Comparison of ENCODE assay signal across 28 cellular contexts in the genomic region with DNA sequence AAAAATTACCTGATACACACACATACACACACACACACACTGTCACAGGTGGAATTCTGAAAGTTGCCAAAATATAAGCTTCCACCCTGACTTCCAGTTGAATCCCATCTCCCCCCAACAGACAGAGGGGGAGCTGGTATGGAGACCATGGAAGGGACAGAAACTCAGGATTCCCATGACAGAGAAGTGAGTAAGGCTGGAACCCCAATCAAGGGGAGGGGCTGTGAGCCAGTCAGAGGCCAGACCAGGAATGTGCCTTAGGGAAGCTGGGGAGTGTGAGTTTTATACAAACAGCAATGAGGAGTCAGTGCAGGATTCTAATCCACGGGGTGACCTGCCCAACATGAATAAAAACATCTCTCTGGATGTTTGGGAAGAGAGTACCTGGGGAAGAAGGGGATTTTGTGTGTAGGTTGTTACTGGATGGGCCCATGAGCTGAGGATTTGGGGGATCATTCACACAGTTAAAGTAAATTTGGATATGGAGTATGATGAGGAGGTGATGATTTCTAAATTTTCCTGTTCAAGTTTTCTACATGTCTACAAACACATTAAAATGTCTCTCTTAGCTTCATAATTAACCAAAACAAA. TPM values are rescaled to one million over a fixed set of nuclear protein-coding genes. Genes with fewer than 3 reads are reported as not detected.
DNase-seq lines count a peak whose midpoint lies in the region; ATAC-seq and TF ChIP-seq lines count a peak whose summit lies in the region.
"Had no signal": no experiment of that assay in that cellular context is flagged by ENCODE, and none has a peak within 500 bp of the region (broad histone marks: within the 10 kb centered on the region; RNA-seq: fewer than 3 reads in every experiment).

No MANE protein-coding gene starts in this region.

- H4K20me1 ChIP-seq in GM23248 (ENCODE audit: insufficient read depth) = no peaks in the 10 kb centered on the region

- H3K79me2 ChIP-seq in GM23248 (ENCODE audit: insufficient read depth) = no peaks in the 10 kb centered on the region

- 0 to 6% methylated on average over 1 of the region's 1 CpG for WGBS in GM23248 (ENCODE audit: low coverage in 1 of 2, low lambda C conversion rate in 2 of 2, missing lambda C conversion rate in 2 of 2), 2 experiments

- no peaks in the 10 kb centered on the region for H3K27me3 ChIP-seq in GM23248 (replicated peaks; ENCODE audit: insufficient read depth)
- no peaks in the 10 kb centered on the region for H3K27me3 ChIP-seq in RWPE2 (ENCODE audit: insufficient read depth, poor library complexity, severe bottlenecking)
- H3K27me3 ChIP-seq: SJCRH30 had no signal

- H3F3A ChIP-seq in GM23248 (ENCODE audit: insufficient read depth) = no peaks in the 10 kb centered on the region

- H3K4me1 ChIP-seq in GM23248 (ENCODE audit: insufficient read depth) (no peaks in the 10 kb centered on the region), RWPE2 (ENCODE audit: insufficient read depth, poor library complexity, severe bottlenecking) (no peaks in the 10 kb centered on the region)
- H3K4me1 ChIP-seq: left ventricle myocardium inferior, SJCRH30 had no signal

- H3K36me3 ChIP-seq in GM23248 (ENCODE audit: low read depth) (no peaks in the 10 kb centered on the region), RWPE2 (ENCODE audit: low read depth) (no peaks in the 10 kb centered on the region)
- H3K36me3 ChIP-seq: left ventricle myocardium inferior, SJCRH30, thoracic aorta had no signal

- H3K27ac ChIP-seq in GM23248 (no peak overlapping the region), RWPE2 (ENCODE audit: poor library complexity, severe bottlenecking) (no peak overlapping the region)
- H3K27ac ChIP-seq: left ventricle myocardium inferior, SJCRH30, thoracic aorta, VCaP had no signal

- H3K9me3 ChIP-seq in GM23248 (ENCODE audit: low read depth) = no peaks in the 10 kb centered on the region
- H3K9me3 ChIP-seq in RWPE2 (ENCODE audit: severe bottlenecking) = peaks cover 2% of the 10 kb centered on the region
- H3K9me3 ChIP-seq: left ventricle myocardium inferior, SJCRH30, thoracic aorta had no signal

- TF ChIP-seq CTCF in RWPE2 (IDR thresholded peaks at IDR 0.05; ENCODE audit: poor library complexity, severe bottlenecking) = no peak

- no peak overlapping the region for H2AFZ ChIP-seq in GM23248

- H3K9ac ChIP-seq in GM23248 = no peak overlapping the region

- peak; percentile 50; the same call in 1 of the 3 replicates for ATAC-seq in RWPE2 (ENCODE audit: low read depth)
- ATAC-seq in HG02763 (IDR thresholded peaks at IDR 0.05; ENCODE audit: unreplicated experiment) = no peak
- no peak for ATAC-seq in HG02981 (IDR thresholded peaks at IDR 0.05; ENCODE audit: unreplicated experiment)
- ATAC-seq: HCT116; right cardiac atrium; stimulated activated naive CD8-positive, alpha-beta T cell treated with anti-CD3 and anti-CD28 coated beads, Interleukin-15, amount 100 ng/mL, for 72 hours had no signal

- H3K4me3 ChIP-seq in GM23248 = no peak overlapping the region
- no peak overlapping the region for H3K4me3 ChIP-seq in RWPE2 (ENCODE audit: severe bottlenecking)
- H3K4me3 ChIP-seq: left ventricle myocardium inferior, SJCRH30, smooth muscle cell, thoracic aorta had no signal

- in situ Hi-C loops in GM23248 (cut with MboI) = no loop called here

- DNase-seq in AG08396 (ENCODE audit: low spot score) (peak; percentile 21), GM23248 (peak; percentile 5), RWPE2 (ENCODE audit: low spot score) (no peak), iPS-NIHi11 (ENCODE audit: low spot score) (peak; percentile 32), inferior parietal cortex (ENCODE audit: extremely low spot score) (no peak)
- DNase-seq in activated T-cell treated with anti-CD3 and anti-CD28 coated beads, Interleukin-2, amount 50 U/mL, for 48 hours = no peak
- DNase-seq: 8988T; activated CD4-positive, alpha-beta T cell treated with anti-CD3 and anti-CD28 coated beads for 48 hours; activated naive CD4-positive, alpha-beta T cell treated with anti-CD3 and anti-CD28 coated beads, Interleukin-2, amount 50 U/mL, for 16 hours; amniotic stem cell; hypothalamus; immature natural killer cell; left ventricle myocardium inferior; NCI-H1436; NCI-H446; NCI-H748 treated with DMSO at 0.1 percent for 48 hours; right cardiac atrium; SJCRH30; stimulated activated CD4-positive, alpha-beta T cell treated with anti-CD3 and anti-CD28 coated beads, Interleukin-2, amount 100 ng/mL, for 24 hours; stimulated activated naive CD8-positive, alpha-beta T cell treated with anti-CD3 and anti-CD28 coated beads, Interleukin-15, amount 100 ng/mL, for 72 hours; SW 1271; T-helper 9 cell had no signal

- H3K4me2 ChIP-seq in GM23248 (ENCODE audit: unreplicated experiment) = no peak overlapping the region
- H3K4me2 ChIP-seq: smooth muscle cell had no signal

- no peaks in the 10 kb centered on the region for H3K9me2 ChIP-seq in GM23248 (ENCODE audit: insufficient read depth)

RNA-seq across cellular contexts. Expression of a gene that starts 38.7 kb away (rescaled TPM):
- total RNA-seq in GM23248 (2014; rRNA removed; shearing (Covaris generic)) = 9.2 and 16.0 TPM in 2 replicates
- polyA plus RNA-seq in GM23248 (2016; fragmentation: Nextera tagmentation; extraction: Ambion mirVana) = 11.6 and 12.9 TPM in 2 replicates

Comparison
In these comparisons a context has a peak if more than half of its experiments do, and no peak if none do; other contexts are left out.
1. DNase-seq: peak in AG08396 (single experiment), GM23248 (single experiment) and iPS-NIHi11 (single experiment); none in RWPE2 (single experiment), activated T-cell treated with anti-CD3 and anti-CD28 coated beads, Interleukin-2, amount 50 U/mL, for 48 hours (0 of 2) and inferior parietal cortex (single experiment).